Comparison of ENCODE assay signal across 11 cellular contexts in genomic region chr3:105322570-105323273, GRCh38. TPM values are rescaled to one million over a fixed set of nuclear protein-coding genes. Genes with fewer than 3 reads are reported as not detected.
DNase-seq lines count a peak whose midpoint lies in the region; ATAC-seq and TF ChIP-seq lines count a peak whose summit lies in the region.
"Had no signal": no experiment of that assay in that cellular context is flagged by ENCODE, and none has a peak within 500 bp of the region (broad histone marks: within the 10 kb centered on the region; RNA-seq: fewer than 3 reads in every experiment).

No MANE protein-coding gene starts in this region.

- no peak overlapping the region for H3K27ac ChIP-seq in adrenal gland

- H3K27me3 Mint-ChIP-seq in activated CD8-positive, alpha-beta T cell treated with anti-CD3 and anti-CD28 coated beads for 36 hours = no peaks in the 10 kb centered on the region
- peaks cover 3% of the 10 kb centered on the region for H3K27me3 Mint-ChIP-seq in activated CD8-positive, alpha-beta T cell treated with anti-CD3 and anti-CD28 coated beads, Interleukin-2, amount 10 ng/mL, durations not matched to agents 7 days and 5 days (ENCODE audit: low read depth)
- H3K27me3 Mint-ChIP-seq in stimulated activated memory B cell treated with anti-CD40 and anti-IgM and Interleukin-4, amounts not matched to agents 10 μg/mL and 1 μg/mL and 100 μg/mL, for 72 hours = no peaks in the 10 kb centered on the region
- H3K27me3 Mint-ChIP-seq: brain, memory B cell had no signal

- CTCF ChIA-PET in activated CD8-positive, alpha-beta T cell treated with anti-CD3 and anti-CD28 coated beads for 36 hours (lab: Charles Lee) = no interaction called here
- CTCF ChIA-PET in activated CD8-positive, alpha-beta T cell treated with anti-CD3 and anti-CD28 coated beads, Interleukin-2, amount 10 ng/mL, durations not matched to agents 7 days and 5 days (lab: Charles Lee) = no interaction called here

- intact Hi-C loops in activated CD8-positive, alpha-beta T cell treated with anti-CD3 and anti-CD28 coated beads for 36 hours (cut with micrococcal nuclease) = no loop called here
- intact Hi-C loops in adrenal gland (cut with DNase I) = no loop called here

- no peak for TF ChIP-seq POLR2A in adrenal gland (IDR thresholded peaks at IDR 0.05)

- H3K27ac Mint-ChIP-seq in activated CD8-positive, alpha-beta T cell treated with anti-CD3 and anti-CD28 coated beads for 36 hours = no peak overlapping the region
- no peak overlapping the region for H3K27ac Mint-ChIP-seq in activated CD8-positive, alpha-beta T cell treated with anti-CD3 and anti-CD28 coated beads, Interleukin-2, amount 10 ng/mL, durations not matched to agents 7 days and 5 days
- peak overlapping the region; percentile 76 for H3K27ac Mint-ChIP-seq in stimulated activated memory B cell treated with anti-CD40 and anti-IgM and Interleukin-4, amounts not matched to agents 10 μg/mL and 1 μg/mL and 100 μg/mL, for 72 hours
- H3K27ac Mint-ChIP-seq: brain, memory B cell had no signal

- H3K4me1 Mint-ChIP-seq in activated CD8-positive, alpha-beta T cell treated with anti-CD3 and anti-CD28 coated beads for 36 hours (ENCODE audit: low read depth) = peaks cover 5% of the 10 kb centered on the region
- H3K4me1 Mint-ChIP-seq in activated CD8-positive, alpha-beta T cell treated with anti-CD3 and anti-CD28 coated beads, Interleukin-2, amount 10 ng/mL, durations not matched to agents 7 days and 5 days (ENCODE audit: low read depth) = no peaks in the 10 kb centered on the region
- H3K4me1 Mint-ChIP-seq in stimulated activated memory B cell treated with anti-CD40 and anti-IgM and Interleukin-4, amounts not matched to agents 10 μg/mL and 1 μg/mL and 100 μg/mL, for 72 hours = peaks cover 16% of the 10 kb centered on the region
- H3K4me1 Mint-ChIP-seq: brain, memory B cell had no signal

- H3K27me3 ChIP-seq in adrenal gland = no peaks in the 10 kb centered on the region

- POLR2A ChIA-PET in activated CD8-positive, alpha-beta T cell treated with anti-CD3 and anti-CD28 coated beads for 36 hours (lab: Charles Lee) = no interaction called here
- POLR2A ChIA-PET in activated CD8-positive, alpha-beta T cell treated with anti-CD3 and anti-CD28 coated beads, Interleukin-2, amount 10 ng/mL, durations not matched to agents 7 days and 5 days (lab: Charles Lee) = no interaction called here

- H3K4me1 ChIP-seq in adrenal gland (replicated peaks in 1 of 2) = no peaks in the 10 kb centered on the region

- DNase-seq in activated CD8-positive, alpha-beta T cell treated with anti-CD3 and anti-CD28 coated beads for 36 hours = no peak
- no peak for DNase-seq in activated CD8-positive, alpha-beta T cell treated with anti-CD3 and anti-CD28 coated beads, Interleukin-2, amount 10 ng/mL, durations not matched to agents 7 days and 5 days
- peak; percentile 9 for DNase-seq in HFF-Myc (ENCODE audit: extremely low read depth, low read depth)
- DNase-seq in KG1 (lab: John Stamatoyannopoulos, UW) = no peak
- no peak for DNase-seq in activated CD8-positive, alpha-beta memory T cell treated with anti-CD3 and anti-CD28 coated beads for 24 hours
- no peak for DNase-seq in adrenal gland
- DNase-seq: activated CD4-positive, alpha-beta T cell treated with anti-CD3 and anti-CD28 coated beads, Interleukin-2, amount 50 U/mL, for 4 hours had no signal

- H3K4me3 ChIP-seq in HFF-Myc (replicated peaks; ENCODE audit: low read depth, low read length) (no peak overlapping the region), adrenal gland (no peak overlapping the region)

- no peak for TF ChIP-seq CTCF in activated CD8-positive, alpha-beta T cell treated with anti-CD3 and anti-CD28 coated beads for 36 hours (IDR thresholded peaks at IDR 0.05)
- no peak for TF ChIP-seq CTCF in HFF-Myc (IDR thresholded peaks at IDR 0.05; ENCODE audit: low read depth, low read length, missing control alignments)
- TF ChIP-seq CTCF in adrenal gland (IDR thresholded peaks at IDR 0.05) = no peak

- H3K36me3 Mint-ChIP-seq in activated CD8-positive, alpha-beta T cell treated with anti-CD3 and anti-CD28 coated beads for 36 hours (ENCODE audit: low read depth) = no peaks in the 10 kb centered on the region
- H3K36me3 Mint-ChIP-seq in activated CD8-positive, alpha-beta T cell treated with anti-CD3 and anti-CD28 coated beads, Interleukin-2, amount 10 ng/mL, durations not matched to agents 7 days and 5 days (ENCODE audit: low read depth) = no peaks in the 10 kb centered on the region
- no peaks in the 10 kb centered on the region for H3K36me3 Mint-ChIP-seq in stimulated activated memory B cell treated with anti-CD40 and anti-IgM and Interleukin-4, amounts not matched to agents 10 μg/mL and 1 μg/mL and 100 μg/mL, for 72 hours
- H3K36me3 Mint-ChIP-seq: brain, memory B cell had no signal

- ATAC-seq in activated CD8-positive, alpha-beta T cell treated with anti-CD3 and anti-CD28 coated beads for 36 hours = peak; percentile 49
- ATAC-seq in activated CD8-positive, alpha-beta T cell treated with anti-CD3 and anti-CD28 coated beads, Interleukin-2, amount 10 ng/mL, durations not matched to agents 7 days and 5 days = no peak
- ATAC-seq in HG03439 (IDR thresholded peaks at IDR 0.05; ENCODE audit: unreplicated experiment) = peak; percentile 98
- ATAC-seq in stimulated activated memory B cell treated with anti-CD40 and anti-IgM and Interleukin-4, amounts not matched to agents 10 μg/mL and 1 μg/mL and 100 μg/mL, for 72 hours = peak; percentile 85

- H3K4me3 Mint-ChIP-seq in activated CD8-positive, alpha-beta T cell treated with anti-CD3 and anti-CD28 coated beads for 36 hours = no peak overlapping the region
- no peak overlapping the region for H3K4me3 Mint-ChIP-seq in activated CD8-positive, alpha-beta T cell treated with anti-CD3 and anti-CD28 coated beads, Interleukin-2, amount 10 ng/mL, durations not matched to agents 7 days and 5 days
- H3K4me3 Mint-ChIP-seq in stimulated activated memory B cell treated with anti-CD40 and anti-IgM and Interleukin-4, amounts not matched to agents 10 μg/mL and 1 μg/mL and 100 μg/mL, for 72 hours = peak overlapping the region; percentile 25
- H3K4me3 Mint-ChIP-seq: brain, memory B cell had no signal

- no peaks in the 10 kb centered on the region for H3K9me3 ChIP-seq in adrenal gland (replicated peaks in 1 of 3)

- H3K9me3 Mint-ChIP-seq in activated CD8-positive, alpha-beta T cell treated with anti-CD3 and anti-CD28 coated beads for 36 hours = no peaks in the 10 kb centered on the region
- no peaks in the 10 kb centered on the region for H3K9me3 Mint-ChIP-seq in activated CD8-positive, alpha-beta T cell treated with anti-CD3 and anti-CD28 coated beads, Interleukin-2, amount 10 ng/mL, durations not matched to agents 7 days and 5 days (ENCODE audit: insufficient read depth)
- no peaks in the 10 kb centered on the region for H3K9me3 Mint-ChIP-seq in stimulated activated memory B cell treated with anti-CD40 and anti-IgM and Interleukin-4, amounts not matched to agents 10 μg/mL and 1 μg/mL and 100 μg/mL, for 72 hours
- H3K9me3 Mint-ChIP-seq: memory B cell had no signal

- 71 to 94% (median 85%) methylated on average over 3 of the region's 3 CpGs for WGBS in adrenal gland, 4 donors

- H3K36me3 ChIP-seq in adrenal gland (replicated peaks in 1 of 2) = no peaks in the 10 kb centered on the region

RNA-seq across cellular contexts. Expression of gene ALCAM, which starts 44.0 kb away (rescaled TPM):
- 10 to 100 TPM; 13.9 to 14.5 TPM for total RNA-seq in activated CD8-positive, alpha-beta T cell treated with anti-CD3 and anti-CD28 coated beads for 36 hours
- 1 to 10 TPM; 5.1 to 5.4 TPM for total RNA-seq in activated CD8-positive, alpha-beta T cell treated with anti-CD3 and anti-CD28 coated beads, Interleukin-2, amount 10 ng/mL, durations not matched to agents 7 days and 5 days
- total RNA-seq in adrenal gland = 10 to 100 TPM; 11.3 to 40.3 (median 23.9) TPM
- polyA plus RNA-seq in adrenal gland = 10 to 100 TPM in 2 of 3 donors, 1 to 10 TPM in 1; 9.1 to 40.9 (median 17.5) TPM
